ENCODE assay signal across 20 cellular contexts in genomic region chr9:27453860-27454553, GRCh38.
"Had no signal": no experiment of that assay in that cellular context is flagged by ENCODE, and none has a peak within 500 bp of the region (broad histone marks: within the 10 kb centered on the region; RNA-seq: fewer than 3 reads in every experiment).

No MANE protein-coding gene starts in this region.

- H3K9me3 ChIP-seq: body of pancreas, stomach, testis had no signal

- H3K27ac Mint-ChIP-seq: activated CD4-positive, alpha-beta memory T cell treated with anti-CD3 and anti-CD28 coated beads, Interleukin-2, amount 10 ng/mL, durations not matched to agents 7 days and 5 days; activated CD4-positive, alpha-beta T cell treated with anti-CD3 and anti-CD28 coated beads for 36 hours; activated naive CD4-positive, alpha-beta T cell treated with anti-CD3 and anti-CD28 coated beads, Interleukin-2, amount 50 U/mL, for 24 hours; natural killer cell treated with Interleukin-12 subunit alpha and Interleukin-12 subunit beta and Interleukin-15 and Interleukin-18, amount 100 ng/mL, for 72 hours; progenitor cell of endocrine pancreas; T-helper 17 cell had no signal

- FAIRE-seq: islet of Langerhans had no signal

- ATAC-seq: activated CD4-positive, alpha-beta T cell treated with anti-CD3 and anti-CD28 coated beads for 36 hours; activated T-cell treated with anti-CD3 and anti-CD28 coated beads, Interleukin-2, amount 50 U/mL, for 4 hours; body of pancreas; left lobe of liver; natural killer cell treated with Interleukin-12 subunit alpha and Interleukin-12 subunit beta and Interleukin-15 and Interleukin-18, amount 100 ng/mL, for 72 hours; right cardiac atrium; T-helper 17 cell had no signal

- H3K4me3 Mint-ChIP-seq: activated CD4-positive, alpha-beta memory T cell treated with anti-CD3 and anti-CD28 coated beads, Interleukin-2, amount 10 ng/mL, durations not matched to agents 7 days and 5 days; activated CD4-positive, alpha-beta T cell treated with anti-CD3 and anti-CD28 coated beads for 36 hours; activated naive CD4-positive, alpha-beta T cell treated with anti-CD3 and anti-CD28 coated beads, Interleukin-2, amount 50 U/mL, for 24 hours; activated T-cell treated with anti-CD3 and anti-CD28 coated beads, Interleukin-2, amount 50 U/mL, for 4 hours; central memory CD8-positive, alpha-beta T cell; natural killer cell treated with Interleukin-12 subunit alpha and Interleukin-12 subunit beta and Interleukin-15 and Interleukin-18, amount 100 ng/mL, for 72 hours; T-helper 17 cell had no signal

- H3K27ac ChIP-seq: body of pancreas, stomach, testis had no signal

- H3K4me3 ChIP-seq: body of pancreas, skin epidermis, stomach, testis had no signal

- H3K27me3 ChIP-seq: body of pancreas, stomach, testis had no signal

- DNase-seq: activated CD4-positive, alpha-beta memory T cell treated with anti-CD3 and anti-CD28 coated beads, Interleukin-2, amount 10 ng/mL, durations not matched to agents 7 days and 5 days; activated CD4-positive, alpha-beta T cell treated with anti-CD3 and anti-CD28 coated beads for 36 hours; activated effector memory CD4-positive, alpha-beta T cell treated with Interleukin-2 at 50 U/mL for 16 hours; activated T-cell treated with anti-CD3 and anti-CD28 coated beads, Interleukin-2, amount 50 U/mL, for 4 hours; body of pancreas; effector CD8-positive, alpha-beta T cell; nucleus accumbens; right cardiac atrium; stimulated activated CD4-positive, alpha-beta T cell treated with anti-CD3 and anti-CD28 coated beads, Interleukin-4, amount 100 ng/mL, for 4 hours; stimulated activated CD8-positive, alpha-beta memory T cell treated with anti-CD3 and anti-CD28 coated beads, Interleukin-4, amount 100 ng/mL, for 48 hours; stomach; T-helper 17 cell; testis had no signal

- H3K9me3 Mint-ChIP-seq: activated CD4-positive, alpha-beta memory T cell treated with anti-CD3 and anti-CD28 coated beads, Interleukin-2, amount 10 ng/mL, durations not matched to agents 7 days and 5 days; activated naive CD4-positive, alpha-beta T cell treated with anti-CD3 and anti-CD28 coated beads, Interleukin-2, amount 50 U/mL, for 24 hours; activated T-cell treated with anti-CD3 and anti-CD28 coated beads, Interleukin-2, amount 50 U/mL, for 4 hours; central memory CD8-positive, alpha-beta T cell had no signal

- H3K27me3 Mint-ChIP-seq: activated CD4-positive, alpha-beta memory T cell treated with anti-CD3 and anti-CD28 coated beads, Interleukin-2, amount 10 ng/mL, durations not matched to agents 7 days and 5 days; activated CD4-positive, alpha-beta T cell treated with anti-CD3 and anti-CD28 coated beads for 36 hours; activated naive CD4-positive, alpha-beta T cell treated with anti-CD3 and anti-CD28 coated beads, Interleukin-2, amount 50 U/mL, for 24 hours; central memory CD8-positive, alpha-beta T cell; progenitor cell of endocrine pancreas; T-helper 17 cell had no signal

- H3K36me3 Mint-ChIP-seq: natural killer cell treated with Interleukin-12 subunit alpha and Interleukin-12 subunit beta and Interleukin-15 and Interleukin-18, amount 100 ng/mL, for 72 hours had no signal
